Comparison of ENCODE assay signal across 17 cellular contexts in genomic region chr11:32432565-32433248, GRCh38. TPM values are rescaled to one million over a fixed set of nuclear protein-coding genes. Genes with fewer than 3 reads are reported as not detected.
DNase-seq lines count a peak whose midpoint lies in the region; ATAC-seq and TF ChIP-seq lines count a peak whose summit lies in the region.
"Had no signal": no experiment of that assay in that cellular context is flagged by ENCODE, and none has a peak within 500 bp of the region (broad histone marks: within the 10 kb centered on the region; RNA-seq: fewer than 3 reads in every experiment).

No MANE protein-coding gene starts in this region.

- POLR2A ChIA-PET in activated naive CD8-positive, alpha-beta T cell treated with anti-CD3 and anti-CD28 coated beads, Interleukin-2, amount 10 ng/mL, durations not matched to agents 7 days and 5 days (lab: Charles Lee): no interaction called here
- POLR2A ChIA-PET in naive thymus-derived CD4-positive, alpha-beta T cell (lab: Charles Lee): no interaction called here

- no peak overlapping the region for H3K4me3 ChIP-seq in naive thymus-derived CD4-positive, alpha-beta T cell (ENCODE audit: low read length)
- H3K4me3 ChIP-seq in MG63: no peak overlapping the region

- no peaks in the 10 kb centered on the region for H3K9me3 Mint-ChIP-seq in activated naive CD8-positive, alpha-beta T cell treated with anti-CD3 and anti-CD28 coated beads, Interleukin-2, amount 10 ng/mL, durations not matched to agents 7 days and 5 days
- no peaks in the 10 kb centered on the region for H3K9me3 Mint-ChIP-seq in activated naive CD8-positive, alpha-beta T cell treated with anti-CD3 and anti-CD28 coated beads, Interleukin-2, amount 50 U/mL, for 24 hours
- H3K9me3 Mint-ChIP-seq in brain (peaks cover 5 to 33% (median 14%) of the 10 kb centered on the region in 5 experiments), type B pancreatic cell (no peaks in the 10 kb centered on the region)
- peaks cover 0 to 7% (median 0%) of the 10 kb centered on the region in 11 donors for H3K9me3 Mint-ChIP-seq in naive thymus-derived CD4-positive, alpha-beta T cell
- H3K9me3 Mint-ChIP-seq: activated naive CD4-positive, alpha-beta T cell treated with anti-CD3 and anti-CD28 coated beads for 36 hours had no signal

- H3K4me3 Mint-ChIP-seq in activated naive CD8-positive, alpha-beta T cell treated with anti-CD3 and anti-CD28 coated beads, Interleukin-2, amount 10 ng/mL, durations not matched to agents 7 days and 5 days: peak overlapping the region; percentile 28
- H3K4me3 Mint-ChIP-seq in activated naive CD8-positive, alpha-beta T cell treated with anti-CD3 and anti-CD28 coated beads, Interleukin-2, amount 50 U/mL, for 24 hours: no peak overlapping the region
- H3K4me3 Mint-ChIP-seq in brain: peak overlapping the region; percentile 22 to 84 (median 50)
- H3K4me3 Mint-ChIP-seq in naive thymus-derived CD4-positive, alpha-beta T cell: peak overlapping the region in 7 of 10 donors; percentile 8 to 59 (median 54)
- peak overlapping the region; percentile 81 for H3K4me3 Mint-ChIP-seq in type B pancreatic cell
- H3K4me3 Mint-ChIP-seq: activated naive CD4-positive, alpha-beta T cell treated with anti-CD3 and anti-CD28 coated beads for 36 hours had no signal

- ATAC-seq in activated naive CD8-positive, alpha-beta T cell treated with anti-CD3 and anti-CD28 coated beads, Interleukin-2, amount 10 ng/mL, durations not matched to agents 7 days and 5 days (ENCODE audit: low read depth): no peak
- no peak for ATAC-seq in activated naive CD8-positive, alpha-beta T cell treated with anti-CD3 and anti-CD28 coated beads, Interleukin-2, amount 50 U/mL, for 24 hours
- no peak for ATAC-seq in naive thymus-derived CD4-positive, alpha-beta T cell
- no peak for ATAC-seq in HG03045 (IDR thresholded peaks at IDR 0.05; ENCODE audit: unreplicated experiment)
- ATAC-seq: left lobe of liver had no signal

- no peak overlapping the region for H3K27ac Mint-ChIP-seq in activated naive CD8-positive, alpha-beta T cell treated with anti-CD3 and anti-CD28 coated beads, Interleukin-2, amount 10 ng/mL, durations not matched to agents 7 days and 5 days
- no peak overlapping the region for H3K27ac Mint-ChIP-seq in activated naive CD8-positive, alpha-beta T cell treated with anti-CD3 and anti-CD28 coated beads, Interleukin-2, amount 50 U/mL, for 24 hours
- peak overlapping the region in 1 of 5 experiments; percentile 76 for H3K27ac Mint-ChIP-seq in brain
- H3K27ac Mint-ChIP-seq in naive thymus-derived CD4-positive, alpha-beta T cell: peak overlapping the region in 1 of 9 donors; percentile 43
- H3K27ac Mint-ChIP-seq in type B pancreatic cell: no peak overlapping the region
- H3K27ac Mint-ChIP-seq: activated naive CD4-positive, alpha-beta T cell treated with anti-CD3 and anti-CD28 coated beads for 36 hours; progenitor cell of endocrine pancreas had no signal

- peaks cover 0 to 3% of the 10 kb centered on the region in 2 donors for H3K27me3 ChIP-seq in naive thymus-derived CD4-positive, alpha-beta T cell (ENCODE audit: control insufficient read depth in 2 of 2, insufficient read depth in 2 of 2, low read length in 2 of 2)
- peaks cover 21% of the 10 kb centered on the region for H3K27me3 ChIP-seq in MG63

- no peaks in the 10 kb centered on the region for H3K4me1 ChIP-seq in naive thymus-derived CD4-positive, alpha-beta T cell (ENCODE audit: control insufficient read depth in 2 of 2, insufficient read depth in 2 of 2, low read length in 2 of 2)

- CTCF ChIA-PET in naive thymus-derived CD4-positive, alpha-beta T cell (lab: Charles Lee): no interaction called here

- H3K36me3 ChIP-seq in naive thymus-derived CD4-positive, alpha-beta T cell (ENCODE audit: control insufficient read depth in 2 of 3, insufficient read depth in 3 of 3, low read length in 3 of 3): no peaks in the 10 kb centered on the region
- H3K36me3 ChIP-seq in MG63: no peaks in the 10 kb centered on the region

- H3K27ac ChIP-seq in naive thymus-derived CD4-positive, alpha-beta T cell (ENCODE audit: low read depth, low read length): no peak overlapping the region

- H3K4me1 Mint-ChIP-seq in activated naive CD8-positive, alpha-beta T cell treated with anti-CD3 and anti-CD28 coated beads, Interleukin-2, amount 10 ng/mL, durations not matched to agents 7 days and 5 days: peaks cover 18% of the 10 kb centered on the region
- H3K4me1 Mint-ChIP-seq in activated naive CD8-positive, alpha-beta T cell treated with anti-CD3 and anti-CD28 coated beads, Interleukin-2, amount 50 U/mL, for 24 hours: peaks cover 22% of the 10 kb centered on the region
- H3K4me1 Mint-ChIP-seq in brain (peaks cover 48% of the 10 kb centered on the region), type B pancreatic cell (ENCODE audit: unreplicated experiment) (peaks cover 19% of the 10 kb centered on the region)
- peaks cover 15 to 43% (median 35%) of the 10 kb centered on the region in 7 donors for H3K4me1 Mint-ChIP-seq in naive thymus-derived CD4-positive, alpha-beta T cell

- H3K9me3 ChIP-seq in naive thymus-derived CD4-positive, alpha-beta T cell (ENCODE audit: control insufficient read depth in 2 of 3, low read length in 3 of 3): no peaks in the 10 kb centered on the region
- no peaks in the 10 kb centered on the region for H3K9me3 ChIP-seq in MG63

- H3K36me3 Mint-ChIP-seq in activated naive CD8-positive, alpha-beta T cell treated with anti-CD3 and anti-CD28 coated beads, Interleukin-2, amount 10 ng/mL, durations not matched to agents 7 days and 5 days: no peaks in the 10 kb centered on the region
- H3K36me3 Mint-ChIP-seq in activated naive CD8-positive, alpha-beta T cell treated with anti-CD3 and anti-CD28 coated beads, Interleukin-2, amount 50 U/mL, for 24 hours (ENCODE audit: low read depth): no peaks in the 10 kb centered on the region
- no peaks in the 10 kb centered on the region for H3K36me3 Mint-ChIP-seq in brain
- H3K36me3 Mint-ChIP-seq in naive thymus-derived CD4-positive, alpha-beta T cell: peaks cover 0 to 5% (median 0%) of the 10 kb centered on the region in 5 donors
- peaks cover 3% of the 10 kb centered on the region for H3K36me3 Mint-ChIP-seq in type B pancreatic cell

- DNase-seq in activated naive CD8-positive, alpha-beta T cell treated with anti-CD3 and anti-CD28 coated beads, Interleukin-2, amount 10 ng/mL, durations not matched to agents 7 days and 5 days: no peak
- DNase-seq in activated naive CD8-positive, alpha-beta T cell treated with anti-CD3 and anti-CD28 coated beads, Interleukin-2, amount 50 U/mL, for 24 hours: no peak
- no peak for DNase-seq in naive thymus-derived CD4-positive, alpha-beta T cell
- DNase-seq in type B pancreatic cell (ENCODE audit: extremely low spot score, unreplicated experiment): no peak
- DNase-seq in DMS153 (lab: John Stamatoyannopoulos, UW): no peak
- DNase-seq in MG63: no peak
- DNase-seq: activated CD4-positive, alpha-beta T cell treated with anti-CD3 and anti-CD28 coated beads, Interleukin-2, amount 50 U/mL, for 4 hours; activated naive CD4-positive, alpha-beta T cell treated with anti-CD3 and anti-CD28 coated beads for 36 hours; cortex of kidney; Karpas-422; NCI-H2029 treated with DMSO at 0.1 percent for 48 hours; stimulated activated CD4-positive, alpha-beta T cell treated with anti-CD3 and anti-CD28 coated beads, Interleukin-4, amount 100 ng/mL, for 24 hours had no signal

- intact Hi-C loops in naive thymus-derived CD4-positive, alpha-beta T cell (cut with micrococcal nuclease): loop anchor here in 1 of 2 donors (5.0 to 10.0 kb wide), 3 partner anchors 108 to 630 kb away; no protein-coding TSS in a partner anchor

- H3K27me3 Mint-ChIP-seq in activated naive CD8-positive, alpha-beta T cell treated with anti-CD3 and anti-CD28 coated beads, Interleukin-2, amount 10 ng/mL, durations not matched to agents 7 days and 5 days: peaks cover 89% of the 10 kb centered on the region
- H3K27me3 Mint-ChIP-seq in activated naive CD8-positive, alpha-beta T cell treated with anti-CD3 and anti-CD28 coated beads, Interleukin-2, amount 50 U/mL, for 24 hours: peaks cover 81% of the 10 kb centered on the region
- H3K27me3 Mint-ChIP-seq in brain (peaks cover 99% of the 10 kb centered on the region), type B pancreatic cell (peaks cover 93% of the 10 kb centered on the region)
- peaks cover 69 to 91% (median 83%) of the 10 kb centered on the region in 5 donors for H3K27me3 Mint-ChIP-seq in naive thymus-derived CD4-positive, alpha-beta T cell

- TF ChIP-seq CTCF in brain (conservative IDR thresholded peaks at IDR 0.05) (no peak), type B pancreatic cell (conservative IDR thresholded peaks at IDR 0.05) (no peak)

RNA-seq across cellular contexts. Expression of gene WT1, which starts 2.6 kb away (rescaled TPM):
- total RNA-seq in activated naive CD8-positive, alpha-beta T cell treated with anti-CD3 and anti-CD28 coated beads, Interleukin-2, amount 10 ng/mL, durations not matched to agents 7 days and 5 days: not detected
- polyA plus RNA-seq in brain (ENCODE audit: insufficient read depth, low read depth, low replicate concordance): not detected
- not detected for total RNA-seq in naive thymus-derived CD4-positive, alpha-beta T cell
- not detected for polyA plus RNA-seq in naive thymus-derived CD4-positive, alpha-beta T cell
- total RNA-seq in type B pancreatic cell (ENCODE audit: low replicate concordance): 2.7 and 5.2 TPM in 2 replicates
- total RNA-seq in MG63 (2014; rRNA removed; shearing (Covaris generic); ENCODE audit: low replicate concordance): 0.10 TPM in 1 of 2 replicates, not detected in the other
- total RNA-seq: activated naive CD4-positive, alpha-beta T cell treated with anti-CD3 and anti-CD28 coated beads for 36 hours; left lobe of liver; progenitor cell of endocrine pancreas; temporal lobe had no signal
